22 cellular contexts compared by ENCODE assay signal in the genomic region with DNA sequence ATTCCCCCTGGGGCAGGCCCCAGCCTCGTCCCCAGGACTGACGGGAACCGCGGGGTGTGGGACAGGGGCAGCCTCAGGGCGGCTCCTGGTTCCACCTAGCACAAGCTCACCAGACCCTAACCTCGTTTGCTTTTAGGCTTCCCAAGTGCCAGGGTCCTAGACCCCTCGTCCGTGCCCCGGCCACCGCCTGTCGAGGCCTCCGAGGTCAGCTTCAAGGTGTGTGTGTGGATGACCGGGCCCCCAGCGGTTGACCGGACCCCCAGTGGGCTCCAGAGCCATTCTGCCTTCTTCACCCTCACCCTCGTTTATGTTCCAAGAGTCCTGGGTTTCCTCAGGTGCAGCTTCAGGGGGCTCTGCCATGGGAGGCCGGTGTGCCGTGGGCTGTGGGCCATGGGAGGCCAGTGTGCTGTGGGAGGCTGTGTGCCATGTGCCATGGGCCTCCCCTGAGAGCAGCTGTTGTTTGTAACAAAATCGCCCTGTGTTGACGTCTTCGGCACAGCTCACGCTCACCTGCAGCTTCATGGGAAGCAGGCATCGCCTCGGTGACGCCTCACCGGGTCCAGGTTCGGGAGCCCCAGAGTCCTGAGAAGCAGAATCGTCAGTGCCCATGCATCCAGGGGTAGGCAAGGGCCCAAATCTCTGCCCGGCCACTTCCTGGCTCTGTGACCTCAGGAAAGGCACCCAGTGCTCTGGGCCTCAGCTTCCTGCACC. TPM values are rescaled to one million over a fixed set of nuclear protein-coding genes. Genes with fewer than 3 reads are reported as not detected.
DNase-seq lines count a peak whose midpoint lies in the region; FAIRE-seq and TF ChIP-seq lines count a peak whose summit lies in the region.
"Had no signal": no experiment of that assay in that cellular context is flagged by ENCODE, and none has a peak within 500 bp of the region (broad histone marks: within the 10 kb centered on the region; RNA-seq: fewer than 3 reads in every experiment).

No MANE protein-coding gene starts in this region.

- no peak overlapping the region for H2AFZ ChIP-seq in hepatocyte

- no peak overlapping the region for H3K4me3 Mint-ChIP-seq in nephron progenitor cell
- H3K4me3 Mint-ChIP-seq: CD4-positive, CD25-positive, alpha-beta regulatory T cell; naive thymus-derived CD8-positive, alpha-beta T cell had no signal

- H3K79me2 ChIP-seq in hepatocyte = no peaks in the 10 kb centered on the region

- no peaks in the 10 kb centered on the region for H3K9me3 Mint-ChIP-seq in nephron progenitor cell
- H3K9me3 Mint-ChIP-seq: naive thymus-derived CD8-positive, alpha-beta T cell had no signal

- H3K4me2 ChIP-seq in hepatocyte = no peak overlapping the region

- TF ChIP-seq CTCF in hepatocyte (IDR thresholded peaks at IDR 0.05; ENCODE audit: poor library complexity) (no peak), sigmoid colon (IDR thresholded peaks at IDR 0.05) (no peak), nephron progenitor cell (IDR thresholded peaks at IDR 0.05) (no peak)

- intact Hi-C loops in sigmoid colon (cut with DNase I) = loop anchor here (10.0 kb wide), 1 partner anchor 310 kb away; no protein-coding TSS in a partner anchor

- no peak for TF ChIP-seq EP300 in sigmoid colon (IDR thresholded peaks at IDR 0.05)

- no peak overlapping the region for H3K27ac ChIP-seq in hepatocyte
- no peak overlapping the region for H3K27ac ChIP-seq in sigmoid colon
- no peak overlapping the region for H3K27ac ChIP-seq in small intestine (ENCODE audit: low read depth in 1 of 2, low read length in 1 of 2)
- H3K27ac ChIP-seq: brain microvascular endothelial cell, lower lobe of right lung, tibial nerve, VCaP had no signal

- peak; percentile 44 for DNase-seq in activated CD8-positive, alpha-beta memory T cell treated with anti-CD3 and anti-CD28 coated beads for 24 hours
- DNase-seq in activated CD8-positive, alpha-beta memory T cell treated with anti-CD3 and anti-CD28 coated beads, Interleukin-2, amount 50 U/mL, for 48 hours = no peak
- DNase-seq in H4 (ENCODE audit: low spot score) = peak; percentile 3
- DNase-seq in hepatocyte (ENCODE audit: low spot score) = peak; percentile 1
- DNase-seq in sigmoid colon = peak; percentile 47
- DNase-seq in HuH-7 (ENCODE audit: low spot score) = no peak
- no peak for DNase-seq in small intestine
- no peak for DNase-seq in nephron progenitor cell
- DNase-seq: activated naive CD4-positive, alpha-beta T cell treated with anti-CD3 and anti-CD28 coated beads, Interleukin-2, amount 50 U/mL, for 16 hours; brain microvascular endothelial cell; CD4-positive, CD25-positive, alpha-beta regulatory T cell; effector CD4-positive, alpha-beta T cell; lower lobe of right lung; MM.1S; NCI-H2029; NCI-H526 treated with DMSO at 0.1 percent for 48 hours had no signal

- FAIRE-seq in small intestine (lab: Jason Lieb, UNC) = no peak
- FAIRE-seq: A204.1, H1, RCC 7860 had no signal

- H3K27me3 Mint-ChIP-seq in nephron progenitor cell (ENCODE audit: low read depth, poor library complexity) = peaks cover 69% of the 10 kb centered on the region

- H3K4me3 ChIP-seq in hepatocyte (no peak overlapping the region), sigmoid colon (no peak overlapping the region), small intestine (ENCODE audit: low read depth in 1 of 2, low read length in 2 of 2) (no peak overlapping the region)
- H3K4me3 ChIP-seq: lower lobe of right lung, tibial nerve had no signal

- peaks cover 3% of the 10 kb centered on the region for H3K4me1 Mint-ChIP-seq in nephron progenitor cell

- H3K27ac Mint-ChIP-seq in nephron progenitor cell = no peak overlapping the region
- H3K27ac Mint-ChIP-seq: CD4-positive, CD25-positive, alpha-beta regulatory T cell; naive thymus-derived CD8-positive, alpha-beta T cell had no signal

- H4K20me1 ChIP-seq in hepatocyte (ENCODE audit: insufficient read depth, poor library complexity, severe bottlenecking) = no peaks in the 10 kb centered on the region

- H3K9me2 ChIP-seq in hepatocyte (replicated peaks; ENCODE audit: insufficient read depth) = no peaks in the 10 kb centered on the region

- no peak for TF ChIP-seq POLR2A in sigmoid colon (IDR thresholded peaks at IDR 0.05)

- H3K9me3 ChIP-seq in hepatocyte (ENCODE audit: low read depth) (no peaks in the 10 kb centered on the region), sigmoid colon (no peaks in the 10 kb centered on the region), small intestine (ENCODE audit: control insufficient read depth, low read depth) (no peaks in the 10 kb centered on the region)
- H3K9me3 ChIP-seq: lower lobe of right lung had no signal

- 83% methylated on average over 29 of the region's 29 CpGs for WGBS in hepatocyte (ENCODE audit: low lambda C conversion rate, missing lambda C conversion rate)
- WGBS in sigmoid colon, 2 donors = 80 to 82% methylated on average over 29 of the region's 29 CpGs
- 78 to 82% (median 82%) methylated on average over 29 of the region's 29 CpGs for WGBS in small intestine, 3 donors

- H3K27me3 ChIP-seq in hepatocyte (peaks cover 6% of the 10 kb centered on the region), sigmoid colon (peaks cover 0 to 34% (median 8%) of the 10 kb centered on the region in 3 donors), small intestine (ENCODE audit: control insufficient read depth in 2 of 2, insufficient read depth in 2 of 2, low read length in 2 of 2) (no peaks in the 10 kb centered on the region)
- H3K27me3 ChIP-seq: brain microvascular endothelial cell, tibial nerve had no signal

- H3K36me3 ChIP-seq in hepatocyte (replicated peaks; ENCODE audit: insufficient read depth, low read depth) (no peaks in the 10 kb centered on the region), sigmoid colon (no peaks in the 10 kb centered on the region), small intestine (ENCODE audit: control insufficient read depth in 2 of 2, insufficient read depth in 2 of 2, low read length in 2 of 2) (no peaks in the 10 kb centered on the region)
- H3K36me3 ChIP-seq: brain microvascular endothelial cell, lower lobe of right lung, tibial nerve had no signal

- H3K4me1 ChIP-seq in hepatocyte (ENCODE audit: insufficient read depth) = no peaks in the 10 kb centered on the region
- H3K4me1 ChIP-seq in sigmoid colon = no peaks in the 10 kb centered on the region
- no peaks in the 10 kb centered on the region for H3K4me1 ChIP-seq in small intestine (ENCODE audit: control insufficient read depth in 2 of 2, insufficient read depth in 1 of 2, low read depth in 1 of 2, low read length in 1 of 2)
- H3K4me1 ChIP-seq: lower lobe of right lung, tibial nerve had no signal

- no peaks in the 10 kb centered on the region for H3K36me3 Mint-ChIP-seq in nephron progenitor cell (ENCODE audit: low read depth)
- H3K36me3 Mint-ChIP-seq: CD4-positive, CD25-positive, alpha-beta regulatory T cell; naive thymus-derived CD8-positive, alpha-beta T cell had no signal

RNA-seq across cellular contexts. Expression of gene HMX1, which starts 43.0 kb away (rescaled TPM):
- total RNA-seq in H4 (2014; rRNA removed; shearing (Covaris generic)) = 5.1 and 7.3 TPM in 2 replicates
- total RNA-seq in hepatocyte (not detected in 2 replicates), sigmoid colon (1 to 10 TPM in 2 of 4 donors, not detected in 2; 1.1 to 1.7 TPM)
- polyA plus RNA-seq in hepatocyte (not detected in 2 replicates), sigmoid colon (not detected), small intestine (not detected)
- total RNA-seq: CD4-positive, CD25-positive, alpha-beta regulatory T cell; lower lobe of right lung; naive thymus-derived CD8-positive, alpha-beta T cell had no signal
- polyA plus RNA-seq: CD4-positive, CD25-positive, alpha-beta regulatory T cell; H1; naive thymus-derived CD8-positive, alpha-beta T cell had no signal

Comparison
In these comparisons a context has a peak if more than half of its experiments do, and no peak if none do; other contexts are left out.
1. DNase-seq: peak in activated CD8-positive, alpha-beta memory T cell treated with anti-CD3 and anti-CD28 coated beads for 24 hours (single experiment), H4 (single experiment), hepatocyte (single experiment) and sigmoid colon (single experiment); none in activated CD8-positive, alpha-beta memory T cell treated with anti-CD3 and anti-CD28 coated beads, Interleukin-2, amount 50 U/mL, for 48 hours (single experiment), HuH-7 (single experiment), small intestine (single experiment) and nephron progenitor cell (single experiment).